14 cellular contexts compared by ENCODE assay signal in genomic region chr3:66539466-66539989, GRCh38. TPM values are rescaled to one million over a fixed set of nuclear protein-coding genes. Genes with fewer than 3 reads are reported as not detected.
A peak's percentile ranks its signal among the peaks of the same experiment; 100 is the strongest.
DNase-seq lines count a peak whose midpoint lies in the region; ATAC-seq and TF ChIP-seq lines count a peak whose summit lies in the region.
"Had no signal": no experiment of that assay in that cellular context is flagged by ENCODE, and none has a peak within 500 bp of the region (broad histone marks: within the 10 kb centered on the region; RNA-seq: fewer than 3 reads in every experiment).

No MANE protein-coding gene starts in this region.

- ATAC-seq in HG03520 (IDR thresholded peaks at IDR 0.05; ENCODE audit: unreplicated experiment) = no peak

- H3K9me3 ChIP-seq in A673 (ENCODE audit: low read depth, low read length, poor library complexity, severe bottlenecking) = no peaks in the 10 kb centered on the region
- H3K9me3 ChIP-seq in Karpas-422 (ENCODE audit: low read length) = no peaks in the 10 kb centered on the region
- H3K9me3 ChIP-seq: BE2C, Caco-2, HAP-1 had no signal

- intact Hi-C loops in A673 (cut with micrococcal nuclease; ENCODE audit: unreplicated experiment) = loop anchor here (1.0 to 5.0 kb wide), 2 partner anchors 264 to 587 kb away; no protein-coding TSS in a partner anchor

- H3K9me3 Mint-ChIP-seq in neural crest cell (peaks cover 2% of the 10 kb centered on the region), endothelial cell (ENCODE audit: unreplicated experiment) (no peaks in the 10 kb centered on the region)
- H3K9me3 Mint-ChIP-seq: CD4-positive, alpha-beta T cell had no signal

- H3K9me2 ChIP-seq in Karpas-422 (replicated peaks; ENCODE audit: insufficient read depth, low read length) = no peaks in the 10 kb centered on the region

- CTCF ChIA-PET in A673 (lab: Charles Lee) = interaction anchor here (1.0 to 1.3 kb wide), 2 partner anchors 264 to 277 kb away, joined by 3 to 6 read pairs; no protein-coding TSS in a partner anchor

- H3K4me1 Mint-ChIP-seq in neural crest cell (peaks cover 46% of the 10 kb centered on the region), endothelial cell (ENCODE audit: unreplicated experiment) (no peaks in the 10 kb centered on the region)

- no peak overlapping the region for H3K9ac ChIP-seq in Karpas-422 (ENCODE audit: low read length)

- H3K4me3 Mint-ChIP-seq in neural crest cell (no peak overlapping the region), endothelial cell (ENCODE audit: unreplicated experiment) (no peak overlapping the region)
- H3K4me3 Mint-ChIP-seq: CD4-positive, alpha-beta T cell; IgD-negative memory B cell had no signal

- peak; percentile 84 for DNase-seq in A673 (ENCODE audit: low spot score)
- DNase-seq in Karpas-422 = no peak
- DNase-seq in islet precursor cell = peak; percentile 16
- no peak for DNase-seq in neural crest cell (ENCODE audit: low read depth, low spot score)
- no peak for DNase-seq in NCI-H2196 (lab: John Stamatoyannopoulos, UW; ENCODE audit: unreplicated experiment)
- DNase-seq in endothelial cell (ENCODE audit: low spot score) = no peak
- DNase-seq: 8988T; BE2C; Caco-2; CD4-positive, alpha-beta T cell had no signal

- no peaks in the 10 kb centered on the region for H3K36me3 Mint-ChIP-seq in neural crest cell (ENCODE audit: low read depth)
- peaks cover 3% of the 10 kb centered on the region for H3K36me3 Mint-ChIP-seq in endothelial cell (ENCODE audit: low read depth, unreplicated experiment)
- H3K36me3 Mint-ChIP-seq: IgD-negative memory B cell had no signal

- 0 out of 2 replicates have a peak overlapping the region, but pooled peaks have one; percentile 69 for H2AFZ ChIP-seq in Karpas-422 (ENCODE audit: low read length)

- TF ChIP-seq CTCF in A673 (conservative IDR thresholded peaks at IDR 0.05; ENCODE audit: low read depth, low read length) (no peak), neural crest cell (conservative IDR thresholded peaks at IDR 0.05) (no peak), endothelial cell (IDR thresholded peaks at IDR 0.05; ENCODE audit: unreplicated experiment) (no peak)

- BruUV-seq in A673 (replicated peaks; lab: Mats Ljungman, UMichigan) = no TSS peak

- H4K20me1 ChIP-seq in Karpas-422 (ENCODE audit: insufficient read depth, low read depth, low read length) = no peaks in the 10 kb centered on the region

- no peak overlapping the region for H3K4me3 ChIP-seq in A673 (ENCODE audit: low read depth, low read length, poor library complexity, severe bottlenecking)
- H3K4me3 ChIP-seq in Karpas-422 (ENCODE audit: low read length) = no peak overlapping the region
- H3K4me3 ChIP-seq: HAP-1 had no signal

- H3K36me3 ChIP-seq in A673 (ENCODE audit: insufficient read depth, low read length, poor library complexity, severe bottlenecking) = no peaks in the 10 kb centered on the region
- H3K36me3 ChIP-seq in Karpas-422 (ENCODE audit: insufficient read depth, low read length) = no peaks in the 10 kb centered on the region
- H3K36me3 ChIP-seq: BE2C, HAP-1 had no signal

- H3K4me1 ChIP-seq in A673 (ENCODE audit: insufficient read depth, low read length, poor library complexity, severe bottlenecking) (peaks cover 29% of the 10 kb centered on the region), Karpas-422 (ENCODE audit: low read length) (peaks cover 42% of the 10 kb centered on the region)
- H3K4me1 ChIP-seq: BE2C, Caco-2, HAP-1 had no signal

- no peaks in the 10 kb centered on the region for H3K27me3 ChIP-seq in A673 (replicated peaks; ENCODE audit: insufficient read depth, low read depth, low read length, poor library complexity)
- H3K27me3 ChIP-seq in Karpas-422 (ENCODE audit: low read length) = no peaks in the 10 kb centered on the region
- H3K27me3 ChIP-seq: BE2C had no signal

- H3K4me2 ChIP-seq in Karpas-422 (ENCODE audit: low read depth, low read length, poor library complexity, severe bottlenecking) = no peak overlapping the region

- H3K27ac ChIP-seq in A673 (ENCODE audit: low read depth, low read length, poor library complexity, severe bottlenecking) = peak overlapping the region; percentile 90
- peak overlapping the region; percentile 77 for H3K27ac ChIP-seq in Karpas-422 (ENCODE audit: low read length)
- H3K27ac ChIP-seq: C4-2B had no signal

- H3K27me3 Mint-ChIP-seq in neural crest cell (ENCODE audit: low read depth) (no peaks in the 10 kb centered on the region), endothelial cell (ENCODE audit: unreplicated experiment) (peaks cover 2% of the 10 kb centered on the region)
- H3K27me3 Mint-ChIP-seq: CD4-positive, alpha-beta T cell had no signal

- POLR2A ChIA-PET in A673 (lab: Charles Lee; ENCODE audit: low non-redundant PET) = interaction anchor here (0.6 to 0.7 kb wide), 5 partner anchors 11 to 568 kb away, joined by 3 to 4 read pairs (median 3); no protein-coding TSS in a partner anchor

- H3K79me2 ChIP-seq in Karpas-422 (ENCODE audit: low read length) = no peaks in the 10 kb centered on the region

- H3K27ac Mint-ChIP-seq in neural crest cell (ENCODE audit: unreplicated experiment) = peak overlapping the region; percentile 46
- no peak overlapping the region for H3K27ac Mint-ChIP-seq in endothelial cell (ENCODE audit: unreplicated experiment)
- H3K27ac Mint-ChIP-seq: CD4-positive, alpha-beta T cell had no signal

RNA-seq across cellular contexts. Expression of gene LRIG1, which starts 38.7 kb away (rescaled TPM):
- total RNA-seq in A673 (2021) (24.1 and 24.9 TPM in 2 replicates), neural crest cell (167 and 178 TPM in 2 replicates), endothelial cell (ENCODE audit: unreplicated experiment) (25.1 TPM)
- total RNA-seq in Karpas-422 (2014; rRNA removed; shearing (Covaris generic); ENCODE audit: low replicate concordance) = 52.4 and 75.4 TPM in 2 replicates

Comparison
In these comparisons a context has a peak if more than half of its experiments do, and no peak if none do; other contexts are left out.
1. DNase-seq: peak in A673 (single experiment) and islet precursor cell (single experiment); none in Karpas-422 (single experiment), neural crest cell (single experiment), NCI-H2196 (single experiment) and endothelial cell (single experiment).